ENCODE assay signal across 21 cellular contexts in the genomic region with DNA sequence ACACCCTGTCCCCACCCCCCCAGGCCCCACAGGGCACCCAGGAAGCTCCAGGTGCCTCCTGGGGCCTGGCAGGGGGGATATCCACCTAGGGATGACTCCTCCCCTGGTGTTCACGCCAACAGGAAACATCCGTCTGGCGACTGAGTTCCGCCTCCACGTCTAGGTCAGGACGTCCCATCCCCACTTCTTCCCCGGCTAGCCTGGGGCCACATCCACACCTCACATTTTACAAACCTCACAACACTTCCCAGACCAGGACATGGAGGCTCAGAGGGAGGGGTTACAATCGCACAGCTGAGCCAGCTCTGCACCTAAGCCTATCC. TPM values are rescaled to one million over a fixed set of nuclear protein-coding genes. Genes with fewer than 3 reads are reported as not detected.
DNase-seq lines count a peak whose midpoint lies in the region; ATAC-seq, FAIRE-seq and TF ChIP-seq lines count a peak whose summit lies in the region.
"Had no signal": no experiment of that assay in that cellular context is flagged by ENCODE, and none has a peak within 500 bp of the region (broad histone marks: within the 10 kb centered on the region; RNA-seq: fewer than 3 reads in every experiment).

No MANE protein-coding gene starts in this region.

- 48% methylated on average over 7 of the region's 8 CpGs for WGBS in A549 (ENCODE audit: missing lambda C conversion rate)
- WGBS in prostate gland = 55% methylated on average over 8 of the region's 8 CpGs

- TF ChIP-seq POLR2A in A549 (IDR thresholded peaks at IDR 0.05; ENCODE audit: low read length) (no peak), prostate gland (IDR thresholded peaks at IDR 0.05) (peak; percentile 44)

- H3K27ac ChIP-seq in A549 (peak overlapping the region; percentile 54 to 61; a peak in 4 of 6 replicates), foreskin keratinocyte (peak overlapping the region; percentile 36), prostate gland (peak overlapping the region; percentile 23 to 59)
- H3K27ac ChIP-seq: hepatocyte, WERI-Rb-1 had no signal

- intact Hi-C loops in prostate gland (cut with DNase I) = loop anchor here (10.0 kb wide), 1 partner anchor 108 kb away; the partner anchor contains the start of gene BAIAP2L2

- H3K4me3 ChIP-seq in A549 (no peak overlapping the region), prostate gland (no peak overlapping the region)
- H3K4me3 ChIP-seq: hepatocyte, sigmoid colon had no signal

- TF ChIP-seq EP300 in A549 (IDR thresholded peaks at IDR 0.05) = no peak

- TF ChIP-seq RAD21 in A549 (conservative IDR thresholded peaks at IDR 0.05 in 1 of 2, IDR thresholded peaks at IDR 0.05 in 1 of 2) = no peak

- H3K36me3 ChIP-seq in prostate gland = peaks cover 0 to 11% of the 10 kb centered on the region in 2 donors

- peaks cover 64% of the 10 kb centered on the region for H3K4me1 ChIP-seq in A549
- peaks cover 22% of the 10 kb centered on the region for H3K4me1 ChIP-seq in foreskin keratinocyte
- H3K4me1 ChIP-seq in prostate gland (replicated peaks) = no peaks in the 10 kb centered on the region

- no peaks in the 10 kb centered on the region for H3K9me3 ChIP-seq in A549
- no peaks in the 10 kb centered on the region for H3K9me3 ChIP-seq in prostate gland
- H3K9me3 ChIP-seq: sigmoid colon had no signal

- no peak for DNase-seq in A549 (ENCODE audit: low read depth in 1 of 2, low spot score in 1 of 2)
- peak; percentile 34 for DNase-seq in amniotic epithelial cell (ENCODE audit: low read depth)
- peak in 1 of 2 donors; percentile 76 for DNase-seq in foreskin keratinocyte
- DNase-seq in prostate gland (ENCODE audit: low spot score) = peak; percentile 65
- no peak for DNase-seq in NCI-H1417 (lab: John Stamatoyannopoulos, UW)
- DNase-seq in NCI-H446 treated with DMSO at 0.1 percent for 48 hours (lab: John Stamatoyannopoulos, UW) = no peak
- no peak for DNase-seq in activated CD4-positive, alpha-beta T cell treated with anti-CD3 and anti-CD28 coated beads for 1 hour
- DNase-seq in RKO (ENCODE audit: low spot score) = no peak
- DNase-seq: activated CD4-positive, alpha-beta memory T cell treated with anti-CD3 and anti-CD28 coated beads, Interleukin-2, amount 10 ng/mL, durations not matched to agents 7 days and 5 days; caudate nucleus; effector memory CD8-positive, alpha-beta T cell; GF-D8; kidney glomerular epithelial cell; NCI-H1092 treated with DMSO at 0.1 percent for 48 hours; NCI-H2107; NCI-H526 treated with DMSO at 0.1 percent for 48 hours; occipital lobe; sigmoid colon; stimulated activated CD4-positive, alpha-beta T cell treated with anti-CD3 and anti-CD28 coated beads, Interleukin-1b, Interleukin-23, amount 100 ng/mL, for 48 hours; WERI-Rb-1 had no signal

- CTCF ChIA-PET in A549 (lab: Yijun Ruan, JAX) = interaction anchor here (0.6 to 1.1 kb wide), 3 partner anchors 78 to 123 kb away, joined by 3 to 4 read pairs (median 3); no protein-coding TSS in a partner anchor

- H3K27me3 ChIP-seq in foreskin keratinocyte (no peaks in the 10 kb centered on the region), prostate gland (replicated peaks; ENCODE audit: insufficient read depth) (no peaks in the 10 kb centered on the region)
- H3K27me3 ChIP-seq: hepatocyte, sigmoid colon had no signal

- no peak for FAIRE-seq in A549 (lab: Jason Lieb, UNC)

- TF ChIP-seq CTCF in A549 (IDR thresholded peaks at IDR 0.05) (no peak), foreskin keratinocyte (conservative IDR thresholded peaks at IDR 0.05) (no peak), prostate gland (IDR thresholded peaks at IDR 0.05) (no peak)

- ATAC-seq in A549 (no peak), foreskin keratinocyte (peak; percentile 44)
- ATAC-seq: effector memory CD8-positive, alpha-beta T cell had no signal

- POLR2A ChIA-PET in A549 (lab: Yijun Ruan, JAX) = no interaction called here

- peak overlapping the region; percentile 25; the same call in 1 of the 3 replicates for H3K4me2 ChIP-seq in A549
- H3K4me2 ChIP-seq: hepatocyte had no signal

TF ChIP-seq in A549, 52 proteins besides CTCF, POLR2A, EP300 and RAD21:
- TF ChIP-seq FOSB (CRISPR knock-in tag; IDR thresholded peaks at IDR 0.05) (no peak), FOSL2 (IDR thresholded peaks at IDR 0.05) (no peak), FOSL2 (CRISPR knock-in tag; IDR thresholded peaks at IDR 0.05) (no peak), SMC3 (IDR thresholded peaks at IDR 0.05) (no peak), BHLHE40 (IDR thresholded peaks at IDR 0.05; ENCODE audit: low read depth, low read length) (no peak)

RNA-seq across cellular contexts. Expression of gene MAFF, which starts 21.0 kb away (rescaled TPM):
- polyA plus RNA-seq in A549 (2011; rRNA removed) = 3.5 and 4.0 TPM in 2 replicates
- polyA plus RNA-seq in A549 (2012; cell fraction: cytosol; rRNA removed) = 7.5 and 9.6 TPM in 2 replicates
- polyA plus RNA-seq in A549 (2012; cell fraction: nucleus; rRNA removed) = 16.8 and 17.1 TPM in 2 replicates
- 3.1 to 3.9 TPM (median 3.2 TPM) in 3 replicates for polyA plus RNA-seq in A549 (2017; fragmentation: RNase III; extraction: RNeasy Plus Mini Kit Qiagen cat#74134 plus additional on column Dnase treatment)
- polyA minus RNA-seq in A549 (2011; rRNA and poly(A)+ RNA removed) = 2.1 and 3.6 TPM in 2 replicates
- total RNA-seq in foreskin keratinocyte = 21.1 and 23.8 TPM in 2 replicates
- 18.7 and 20.0 TPM in 2 replicates for polyA plus RNA-seq in foreskin keratinocyte
- total RNA-seq in prostate gland = 10 to 100 TPM; 23.6 to 26.0 TPM

RNA-seq across cellular contexts. Expression of gene PLA2G6, which starts 41.1 kb away (rescaled TPM):
- 7.4 and 10.7 TPM in 2 replicates for polyA plus RNA-seq in A549 (2011; rRNA removed)
- 6.2 and 9.3 TPM in 2 replicates for polyA plus RNA-seq in A549 (2012; cell fraction: cytosol; rRNA removed)
- 60.0 and 83.9 TPM in 2 replicates for polyA plus RNA-seq in A549 (2012; cell fraction: nucleus; rRNA removed)
- polyA plus RNA-seq in A549 (2017; fragmentation: RNase III; extraction: RNeasy Plus Mini Kit Qiagen cat#74134 plus additional on column Dnase treatment) = 5.5 to 7.8 TPM (median 7.6 TPM) in 3 replicates
- polyA minus RNA-seq in A549 (2011; rRNA and poly(A)+ RNA removed) = 16.1 and 26.2 TPM in 2 replicates
- total RNA-seq in foreskin keratinocyte = 3.4 and 4.6 TPM in 2 replicates
- polyA plus RNA-seq in foreskin keratinocyte = 2.4 and 2.5 TPM in 2 replicates
- total RNA-seq in prostate gland = 100 to 1,000 TPM in 1 of 2 donors, 10 to 100 TPM in 1; 61.5 to 138 TPM

RNA-seq across cellular contexts. Expression of gene TMEM184B, which starts 50.1 kb away (rescaled TPM):
- polyA plus RNA-seq in A549 (2011; rRNA removed) (22.2 and 22.7 TPM in 2 replicates), A549 (2017; fragmentation: RNase III; extraction: RNeasy Plus Mini Kit Qiagen cat#74134 plus additional on column Dnase treatment) (33.2 to 36.8 TPM (median 36.6 TPM) in 3 replicates), foreskin keratinocyte (37.1 and 43.9 TPM in 2 replicates)
- 29.0 and 43.9 TPM in 2 replicates for polyA plus RNA-seq in A549 (2012; cell fraction: cytosol; rRNA removed)
- polyA plus RNA-seq in A549 (2012; cell fraction: nucleus; rRNA removed) = 46.3 and 64.3 TPM in 2 replicates
- polyA minus RNA-seq in A549 (2011; rRNA and poly(A)+ RNA removed) = 20.2 and 32.7 TPM in 2 replicates
- total RNA-seq in foreskin keratinocyte (54.0 and 55.7 TPM in 2 replicates), prostate gland (100 to 1,000 TPM in 1 of 2 donors, 10 to 100 TPM in 1; 76.0 to 137 TPM)

Comparison
In these comparisons a context has a peak if more than half of its experiments do, and no peak if none do; other contexts are left out.
1. DNase-seq: peak in amniotic epithelial cell (single experiment) and prostate gland (single experiment); none in A549 (0 of 2), NCI-H1417 (0 of 3), NCI-H446 treated with DMSO at 0.1 percent for 48 hours (single experiment), activated CD4-positive, alpha-beta T cell treated with anti-CD3 and anti-CD28 coated beads for 1 hour (single experiment) and RKO (single experiment).
2. RNA of gene PLA2G6, which starts 41.1 kb away (total RNA-seq): 61.5 to 138 TPM in prostate gland; 3.4 to 4.6 TPM in foreskin keratinocyte; every median in the first group is over 10 times any median in the second.
3. Peak in every context shown above with its lines, with median percentiles within 50 percentile points of each other: H3K27ac ChIP-seq.